16 cellular contexts compared by ENCODE assay signal in the genomic region with DNA sequence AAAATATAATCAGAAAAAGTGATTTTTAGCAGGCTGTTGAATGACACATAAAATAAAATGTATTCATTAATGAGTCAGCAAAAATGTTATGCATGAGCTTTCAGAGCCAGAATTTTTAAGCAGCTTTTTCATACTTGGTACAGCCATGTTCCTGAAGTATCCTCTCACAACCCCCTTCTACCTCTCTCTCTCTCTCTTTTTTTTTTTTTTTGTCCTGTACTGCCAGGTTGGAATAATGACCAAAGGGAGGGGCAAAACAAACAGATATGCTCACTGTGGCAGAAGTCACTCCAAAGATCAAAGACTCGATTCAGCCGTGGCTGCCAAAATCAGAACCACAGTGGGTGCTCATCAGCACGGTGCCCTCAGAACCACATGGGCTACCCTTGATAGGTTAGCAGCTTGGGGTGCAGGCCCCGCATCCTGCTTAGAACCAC.
DNase-seq lines count a peak whose midpoint lies in the region; FAIRE-seq and TF ChIP-seq lines count a peak whose summit lies in the region.
"Had no signal": no experiment of that assay in that cellular context is flagged by ENCODE, and none has a peak within 500 bp of the region (broad histone marks: within the 10 kb centered on the region; RNA-seq: fewer than 3 reads in every experiment).

No MANE protein-coding gene starts in this region.

- H3K4me1 ChIP-seq in small intestine (ENCODE audit: control insufficient read depth in 2 of 2, insufficient read depth in 1 of 2, low read depth in 1 of 2, low read length in 1 of 2), result peaks cover 0 to 4% of the 10 kb centered on the region in 2 donors
- no peaks in the 10 kb centered on the region for H3K4me1 ChIP-seq in effector memory CD4-positive, alpha-beta T cell (ENCODE audit: control insufficient read depth, insufficient read depth, low read length, poor library complexity, severe bottlenecking)

- H3K27ac ChIP-seq in VCaP (peak overlapping the region; percentile 8; the same call in 1 of the 2 replicates), small intestine (ENCODE audit: low read depth in 1 of 2, low read length in 1 of 2) (no peak overlapping the region)
- H3K27ac ChIP-seq in effector memory CD4-positive, alpha-beta T cell (ENCODE audit: insufficient read depth, low read length, poor library complexity, severe bottlenecking), result no peak overlapping the region
- H3K27ac ChIP-seq: esophagus squamous epithelium, skin epidermis, stomach had no signal

- 12 to 45% (median 27%) methylated on average over 4 of the region's 4 CpGs for WGBS in small intestine, 3 donors

- no peak for TF ChIP-seq CTCF in VCaP (conservative IDR thresholded peaks at IDR 0.05)
- no peak for TF ChIP-seq CTCF in fibroblast of pulmonary artery (IDR thresholded peaks at IDR 0.05; ENCODE audit: low read length, missing control alignments)

- H3K4me3 ChIP-seq in fibroblast of pulmonary artery (replicated peaks; ENCODE audit: low read depth, low read length) (no peak overlapping the region), small intestine (ENCODE audit: low read depth in 1 of 2, low read length in 2 of 2) (no peak overlapping the region)
- no peak overlapping the region for H3K4me3 ChIP-seq in effector memory CD4-positive, alpha-beta T cell (ENCODE audit: insufficient read depth, low read depth, low read length, poor library complexity, severe bottlenecking)
- H3K4me3 ChIP-seq: esophagus squamous epithelium, skin epidermis, stomach had no signal

- no peaks in the 10 kb centered on the region for H3K36me3 ChIP-seq in small intestine (ENCODE audit: control insufficient read depth in 2 of 2, insufficient read depth in 2 of 2, low read length in 2 of 2)
- H3K36me3 ChIP-seq in effector memory CD4-positive, alpha-beta T cell (ENCODE audit: control insufficient read depth, insufficient read depth, low read length), result no peaks in the 10 kb centered on the region
- H3K36me3 ChIP-seq: esophagus squamous epithelium, stomach had no signal

- H3K9me3 ChIP-seq in small intestine (ENCODE audit: control insufficient read depth, low read depth), result no peaks in the 10 kb centered on the region
- no peaks in the 10 kb centered on the region for H3K9me3 ChIP-seq in effector memory CD4-positive, alpha-beta T cell (ENCODE audit: control insufficient read depth, low read length)
- H3K9me3 ChIP-seq: esophagus squamous epithelium, stomach had no signal

- peak; percentile 4 for DNase-seq in activated gamma-delta T cell treated with Interleukin-2 at 50 U/mL for 16 hours
- DNase-seq in activated gamma-delta T cell (lab: John Stamatoyannopoulos, UW), result no peak
- DNase-seq in fibroblast of pulmonary artery (ENCODE audit: low read depth), result peak; percentile 18
- peak; percentile 79 for DNase-seq in small intestine
- DNase-seq in inferior parietal cortex (ENCODE audit: extremely low spot score), result no peak
- DNase-seq in effector memory CD4-positive, alpha-beta T cell, result no peak
- DNase-seq in stimulated activated CD4-positive, alpha-beta T cell treated with anti-CD3 and anti-CD28 coated beads, Interleukin-4, amount 100 ng/mL, for 4 hours, result no peak
- DNase-seq: activated CD4-positive, alpha-beta T cell treated with anti-CD3 and anti-CD28 coated beads for 1 hour; esophagus squamous epithelium; Karpas-422; NCI-H1694; NCI-H748 treated with DMSO at 0.1 percent for 48 hours; occipital lobe; stomach had no signal

- FAIRE-seq in small intestine (lab: Jason Lieb, UNC), result no peak

- H3K27me3 ChIP-seq in small intestine (ENCODE audit: control insufficient read depth in 2 of 2, insufficient read depth in 2 of 2, low read length in 2 of 2), result no peaks in the 10 kb centered on the region
- H3K27me3 ChIP-seq in effector memory CD4-positive, alpha-beta T cell (replicated peaks; ENCODE audit: control insufficient read depth, insufficient read depth, low read length, poor library complexity, severe bottlenecking), result no peaks in the 10 kb centered on the region
- H3K27me3 ChIP-seq: esophagus squamous epithelium, stomach had no signal

Comparison
In these comparisons a context has a peak if more than half of its experiments do, and no peak if none do; other contexts are left out.
1. DNase-seq: peak in activated gamma-delta T cell treated with Interleukin-2 at 50 U/mL for 16 hours (single experiment), fibroblast of pulmonary artery (single experiment) and small intestine (single experiment); none in activated gamma-delta T cell (single experiment), inferior parietal cortex (single experiment), effector memory CD4-positive, alpha-beta T cell (0 of 3) and stimulated activated CD4-positive, alpha-beta T cell treated with anti-CD3 and anti-CD28 coated beads, Interleukin-4, amount 100 ng/mL, for 4 hours (0 of 2).